Comparison of ENCODE assay signal across 9 cellular contexts in genomic region chr1:201513498-201514243, GRCh38. TPM values are rescaled to one million over a fixed set of nuclear protein-coding genes. Genes with fewer than 3 reads are reported as not detected.
A peak's percentile ranks its signal among the peaks of the same experiment; 100 is the strongest.
DNase-seq lines count a peak whose midpoint lies in the region; ATAC-seq and TF ChIP-seq lines count a peak whose summit lies in the region.
"Had no signal": no experiment of that assay in that cellular context is flagged by ENCODE, and none has a peak within 500 bp of the region (broad histone marks: within the 10 kb centered on the region; RNA-seq: fewer than 3 reads in every experiment).

No MANE protein-coding gene starts in this region.

- H2BK5ac ChIP-seq in mesenchymal stem cell (ENCODE audit: low read depth, low read length, poor library complexity, severe bottlenecking), result no peak overlapping the region

- no peak overlapping the region for H2AFZ ChIP-seq in mesenchymal stem cell (ENCODE audit: low read depth, low read length)

- TF ChIP-seq POLR2A in sigmoid colon (IDR thresholded peaks at IDR 0.05), result no peak

- no peak overlapping the region for H3K23ac ChIP-seq in mesenchymal stem cell (ENCODE audit: low read length in 2 of 2)

- H3K9ac ChIP-seq in adipocyte (ENCODE audit: low read length), result peak overlapping the region; percentile 50
- H3K9ac ChIP-seq in mesenchymal stem cell (ENCODE audit: low read length), result no peak overlapping the region

- intact Hi-C loops in A673 (cut with micrococcal nuclease; ENCODE audit: unreplicated experiment), result loop anchor here (1.0 to 2.0 kb wide), 3 partner anchors 31 to 77 kb away; no protein-coding TSS in a partner anchor
- intact Hi-C loops in sigmoid colon (cut with DNase I), result loop anchor here (1.0 to 5.0 kb wide), 4 partner anchors 31 to 261 kb away; no protein-coding TSS in a partner anchor

- no peak overlapping the region for H2BK120ac ChIP-seq in mesenchymal stem cell (ENCODE audit: low read depth, low read length)

- no peak overlapping the region for H2AK5ac ChIP-seq in mesenchymal stem cell (ENCODE audit: low read length, severe bottlenecking)

- POLR2A ChIA-PET in A673 (lab: Charles Lee; ENCODE audit: low non-redundant PET), result interaction anchor here (0.5 to 0.7 kb wide), 4 partner anchors 7 to 313 kb away, joined by 3 to 6 read pairs (median 4); no protein-coding TSS in a partner anchor

- H3K27me3 ChIP-seq in A673 (replicated peaks; ENCODE audit: insufficient read depth, low read depth, low read length, poor library complexity) (no peaks in the 10 kb centered on the region), adipocyte (replicated peaks; ENCODE audit: control insufficient read depth, insufficient read depth, low read length) (no peaks in the 10 kb centered on the region), mesenchymal stem cell (ENCODE audit: control insufficient read depth in 1 of 2, insufficient read depth in 1 of 2, low read length in 2 of 2) (no peaks in the 10 kb centered on the region), sigmoid colon (no peaks in the 10 kb centered on the region)

- H3K36me3 ChIP-seq in A673 (ENCODE audit: insufficient read depth, low read length, poor library complexity, severe bottlenecking), result no peaks in the 10 kb centered on the region
- H3K36me3 ChIP-seq in adipocyte (ENCODE audit: control insufficient read depth, insufficient read depth, low read length, severe bottlenecking), result no peaks in the 10 kb centered on the region
- H3K36me3 ChIP-seq in mesenchymal stem cell (ENCODE audit: control insufficient read depth in 1 of 2, insufficient read depth in 2 of 2, low read depth in 1 of 2, low read length in 2 of 2), result no peaks in the 10 kb centered on the region
- no peaks in the 10 kb centered on the region for H3K36me3 ChIP-seq in sigmoid colon

- H3K4me1 ChIP-seq in A673 (ENCODE audit: insufficient read depth, low read length, poor library complexity, severe bottlenecking) (peaks cover 66% of the 10 kb centered on the region), adipocyte (ENCODE audit: control insufficient read depth, insufficient read depth, low read length) (peaks cover 19% of the 10 kb centered on the region), mesenchymal stem cell (ENCODE audit: control insufficient read depth, insufficient read depth, low read depth, low read length) (peaks cover 6% of the 10 kb centered on the region), sigmoid colon (peaks cover 0 to 44% (median 28%) of the 10 kb centered on the region in 4 donors)

- H3K4me2 ChIP-seq in mesenchymal stem cell (ENCODE audit: low read length, poor library complexity, severe bottlenecking), result no peak overlapping the region

- H2BK12ac ChIP-seq in mesenchymal stem cell (ENCODE audit: low read length in 2 of 2), result no peak overlapping the region

- no peak overlapping the region for H4K8ac ChIP-seq in mesenchymal stem cell (ENCODE audit: low read length)

- H3K9me3 ChIP-seq in A673 (ENCODE audit: low read depth, low read length, poor library complexity, severe bottlenecking) (no peaks in the 10 kb centered on the region), adipocyte (ENCODE audit: control insufficient read depth, low read length) (no peaks in the 10 kb centered on the region), mesenchymal stem cell (ENCODE audit: control insufficient read depth, low read length) (no peaks in the 10 kb centered on the region), sigmoid colon (no peaks in the 10 kb centered on the region)

- H3K14ac ChIP-seq in mesenchymal stem cell (ENCODE audit: low read length in 2 of 2), result no peak overlapping the region

- H3K18ac ChIP-seq in mesenchymal stem cell (ENCODE audit: low read depth in 1 of 2, low read length in 2 of 2), result peak overlapping the region in 1 of 2 experiments; percentile 38

- 96% methylated on average over 6 of the region's 6 CpGs for WGBS in mesenchymal stem cell
- WGBS in sigmoid colon, 2 donors, result 96% methylated on average over 6 of the region's 6 CpGs

- peak overlapping the region; percentile 52 for H3K27ac ChIP-seq in A673 (ENCODE audit: low read depth, low read length, poor library complexity, severe bottlenecking)
- H3K27ac ChIP-seq in mesenchymal stem cell (ENCODE audit: low read length, poor library complexity, severe bottlenecking), result no peak overlapping the region
- H3K27ac ChIP-seq in sigmoid colon, result peak overlapping the region; percentile 81 to 98 (median 93)
- H3K27ac ChIP-seq: HL-60 had no signal

- no peak for DNase-seq in A673 (ENCODE audit: low spot score)
- DNase-seq in adipocyte (ENCODE audit: low read depth), result no peak
- no peak for DNase-seq in mesenchymal stem cell
- peak; percentile 55 for DNase-seq in sigmoid colon
- DNase-seq in AML-193 (lab: John Stamatoyannopoulos, UW), result no peak
- DNase-seq in NCI-H146 treated with DMSO at 0.1 percent for 48 hours (lab: John Stamatoyannopoulos, UW; ENCODE audit: unreplicated experiment), result no peak
- no peak for DNase-seq in SW 1271 (lab: John Stamatoyannopoulos, UW)

- TF ChIP-seq CTCF in A673 (conservative IDR thresholded peaks at IDR 0.05; ENCODE audit: low read depth, low read length), result no peak
- no peak for TF ChIP-seq CTCF in sigmoid colon (IDR thresholded peaks at IDR 0.05)

- no peaks in the 10 kb centered on the region for H3K79me1 ChIP-seq in mesenchymal stem cell (replicated peaks; ENCODE audit: low read length, poor library complexity, severe bottlenecking)

- BruUV-seq in A673 (replicated peaks; lab: Mats Ljungman, UMichigan), result no TSS peak

- H3K4me3 ChIP-seq in A673 (ENCODE audit: low read depth, low read length, poor library complexity, severe bottlenecking) (no peak overlapping the region), adipocyte (ENCODE audit: low read length) (no peak overlapping the region), mesenchymal stem cell (ENCODE audit: insufficient read depth in 1 of 2, low read depth in 1 of 2, low read length in 2 of 2) (no peak overlapping the region), sigmoid colon (no peak overlapping the region)

- H4K91ac ChIP-seq in mesenchymal stem cell (ENCODE audit: low read length), result no peak overlapping the region

- H2BK15ac ChIP-seq in mesenchymal stem cell (ENCODE audit: low read depth, poor library complexity, severe bottlenecking), result peak overlapping the region; percentile 39

- H3K4ac ChIP-seq in mesenchymal stem cell (ENCODE audit: low read depth in 1 of 2, low read length in 2 of 2), result no peak overlapping the region

- CTCF ChIA-PET in A673 (lab: Charles Lee), result interaction anchor here (0.5 to 3.7 kb wide), 18 partner anchors 11 to 282 kb away, joined by 3 to 79 read pairs (median 5); partner anchors contain the start of gene PHLDA3

- no peak for TF ChIP-seq EP300 in sigmoid colon (IDR thresholded peaks at IDR 0.05)

- ATAC-seq in GM21717 (IDR thresholded peaks at IDR 0.05; ENCODE audit: unreplicated experiment), result no peak

RNA-seq across cellular contexts. Expression of gene CSRP1, which starts 6.7 kb away (rescaled TPM):
- total RNA-seq in A673 (2021) (402 and 517 TPM in 2 replicates), sigmoid colon (1,000 to 10,000 TPM; 4,737 to 8,467 (median 6,048) TPM)
- polyA plus RNA-seq in mesenchymal stem cell (2013, experiment 1 of 2), result 86.6 TPM
- polyA plus RNA-seq in mesenchymal stem cell (2013, experiment 2 of 2), result 85.7 TPM
- 100 to 1,000 TPM; 189 to 296 (median 264) TPM for polyA plus RNA-seq in sigmoid colon

RNA-seq across cellular contexts. Expression of gene NAV1, which starts 25.3 kb away (rescaled TPM):
- total RNA-seq in A673 (2021) (48.2 and 51.2 TPM in 2 replicates), sigmoid colon (10 to 100 TPM; 17.1 to 44.9 (median 20.9) TPM)
- polyA plus RNA-seq in mesenchymal stem cell (2013, experiment 1 of 2), result 51.4 TPM
- 45.4 TPM for polyA plus RNA-seq in mesenchymal stem cell (2013, experiment 2 of 2)
- 1 to 10 TPM; 1.8 to 8.2 (median 3.0) TPM for polyA plus RNA-seq in sigmoid colon

RNA-seq across cellular contexts. Expression of gene PHLDA3, which starts 44.7 kb away (rescaled TPM):
- total RNA-seq in A673 (2021) (23.9 and 24.1 TPM in 2 replicates), sigmoid colon (100 to 1,000 TPM in 2 of 4 donors, 10 to 100 TPM in 2; 93.4 to 135 (median 108) TPM)
- polyA plus RNA-seq in mesenchymal stem cell (2013, experiment 1 of 2), result 42.7 TPM
- polyA plus RNA-seq in mesenchymal stem cell (2013, experiment 2 of 2), result 42.7 TPM
- polyA plus RNA-seq in sigmoid colon, result 10 to 100 TPM in 1 of 3 donors, 1 to 10 TPM in 2; 3.2 to 20.8 (median 9.6) TPM
